ENCODE assay signal across 8 cellular contexts in genomic region chr10:73873163-73873842, GRCh38. TPM values are rescaled to one million over a fixed set of nuclear protein-coding genes. Genes with fewer than 3 reads are reported as not detected.
DNase-seq lines count a peak whose midpoint lies in the region; ATAC-seq, FAIRE-seq and TF ChIP-seq lines count a peak whose summit lies in the region.

No MANE protein-coding gene starts in this region.

- peaks cover 35% of the 10 kb centered on the region for H3K36me3 Mint-ChIP-seq in activated CD8-positive, alpha-beta T cell treated with anti-CD3 and anti-CD28 coated beads, Interleukin-2, amount 10 ng/mL, durations not matched to agents 7 days and 5 days (ENCODE audit: low read depth)

- H3K4me1 Mint-ChIP-seq in activated CD8-positive, alpha-beta T cell treated with anti-CD3 and anti-CD28 coated beads, Interleukin-2, amount 10 ng/mL, durations not matched to agents 7 days and 5 days (ENCODE audit: low read depth) = peaks cover 69% of the 10 kb centered on the region

- no peak for TF ChIP-seq POLR2A in spleen (IDR thresholded peaks at IDR 0.05)

- TF ChIP-seq CTCF in spleen (IDR thresholded peaks at IDR 0.05 in 8 of 11, conservative IDR thresholded peaks at IDR 0.05 in 3 of 11) = no peak

- H3K27me3 Mint-ChIP-seq in activated CD8-positive, alpha-beta T cell treated with anti-CD3 and anti-CD28 coated beads, Interleukin-2, amount 10 ng/mL, durations not matched to agents 7 days and 5 days (ENCODE audit: low read depth) = no peaks in the 10 kb centered on the region

- peak overlapping the region; percentile 69 for H3K27ac Mint-ChIP-seq in activated CD8-positive, alpha-beta T cell treated with anti-CD3 and anti-CD28 coated beads, Interleukin-2, amount 10 ng/mL, durations not matched to agents 7 days and 5 days

- H3K4me1 ChIP-seq in HUES48 (ENCODE audit: control insufficient read depth, insufficient read depth, low read length) (0 out of 2 replicates have a peak, but pooled peaks cover 7% of the 10 kb centered on the region), iPS-18a (ENCODE audit: control insufficient read depth, low read depth, low read length) (peaks cover 5% of the 10 kb centered on the region), spleen (peaks cover 20 to 73% (median 40%) of the 10 kb centered on the region in 6 donors)

- intact Hi-C loops in spleen (cut with DNase I; ENCODE audit: low total_unique reads) = no loop called here

- no peak for DNase-seq in activated CD8-positive, alpha-beta T cell treated with anti-CD3 and anti-CD28 coated beads, Interleukin-2, amount 10 ng/mL, durations not matched to agents 7 days and 5 days
- no peak for DNase-seq in spleen
- no peak for DNase-seq in NCI-H128 (lab: John Stamatoyannopoulos, UW; ENCODE audit: unreplicated experiment)
- no peak for DNase-seq in RCC 7860 (ENCODE audit: low spot score)
- DNase-seq in NCI-H82 (lab: John Stamatoyannopoulos, UW) = no peak
- no peak for DNase-seq in nucleus accumbens (lab: John Stamatoyannopoulos, UW)

- H3K4me3 ChIP-seq in HUES48 (ENCODE audit: low read depth, low read length) (peak overlapping the region; percentile 63), iPS-18a (ENCODE audit: low read length) (peak overlapping the region; percentile 53), spleen (peak overlapping the region; percentile 75 to 99 (median 97))

- H3K36me3 ChIP-seq in HUES48 (ENCODE audit: control insufficient read depth, insufficient read depth, low read length) = peaks cover 44% of the 10 kb centered on the region
- H3K36me3 ChIP-seq in iPS-18a (ENCODE audit: control insufficient read depth, low read depth, low read length) = peaks cover 25% of the 10 kb centered on the region
- H3K36me3 ChIP-seq in spleen = peaks cover 0 to 47% (median 15%) of the 10 kb centered on the region in 6 donors

- CTCF ChIA-PET in activated CD8-positive, alpha-beta T cell treated with anti-CD3 and anti-CD28 coated beads, Interleukin-2, amount 10 ng/mL, durations not matched to agents 7 days and 5 days (lab: Charles Lee) = interaction anchor here (1.1 to 8.2 kb wide), 3 partner anchors 12 to 25 kb away, joined by 3 to 431 read pairs (median 228); no protein-coding TSS in a partner anchor

- WGBS in spleen, 5 donors = 34 to 49% (median 40%) methylated on average over 18 to 32 of the region's 32 CpGs

- H3K9me3 ChIP-seq in HUES48 (ENCODE audit: control insufficient read depth, insufficient read depth, low read length) = no peaks in the 10 kb centered on the region
- H3K9me3 ChIP-seq in iPS-18a (ENCODE audit: control insufficient read depth, low read depth, low read length) = no peaks in the 10 kb centered on the region
- no peaks in the 10 kb centered on the region for H3K9me3 ChIP-seq in spleen

- H3K4me3 Mint-ChIP-seq in activated CD8-positive, alpha-beta T cell treated with anti-CD3 and anti-CD28 coated beads, Interleukin-2, amount 10 ng/mL, durations not matched to agents 7 days and 5 days = peak overlapping the region; percentile 80

- POLR2A ChIA-PET in activated CD8-positive, alpha-beta T cell treated with anti-CD3 and anti-CD28 coated beads, Interleukin-2, amount 10 ng/mL, durations not matched to agents 7 days and 5 days (lab: Charles Lee) = interaction anchor here (0.6 to 2.4 kb wide), 3 partner anchors 8 to 14 kb away, joined by 3 to 14 read pairs (median 8); no protein-coding TSS in a partner anchor

- no peaks in the 10 kb centered on the region; the same call in 1 of the 2 replicates for H3K27me3 ChIP-seq in HUES48 (ENCODE audit: control insufficient read depth, insufficient read depth, low read length)
- H3K27me3 ChIP-seq in iPS-18a (ENCODE audit: control insufficient read depth, insufficient read depth, low read length) = peaks cover 10% of the 10 kb centered on the region
- no peaks in the 10 kb centered on the region for H3K27me3 ChIP-seq in spleen (replicated peaks in 1 of 7)

- ATAC-seq in activated CD8-positive, alpha-beta T cell treated with anti-CD3 and anti-CD28 coated beads, Interleukin-2, amount 10 ng/mL, durations not matched to agents 7 days and 5 days = no peak

- H3K9me3 Mint-ChIP-seq in activated CD8-positive, alpha-beta T cell treated with anti-CD3 and anti-CD28 coated beads, Interleukin-2, amount 10 ng/mL, durations not matched to agents 7 days and 5 days (ENCODE audit: insufficient read depth) = no peaks in the 10 kb centered on the region

- no peak overlapping the region for H3K27ac ChIP-seq in HUES48 (ENCODE audit: low read depth, low read length)
- H3K27ac ChIP-seq in iPS-18a (ENCODE audit: low read length) = no peak overlapping the region
- peak overlapping the region in 6 of 8 donors; percentile 67 to 91 (median 88) for H3K27ac ChIP-seq in spleen

- H3K9ac ChIP-seq in HUES48 (ENCODE audit: low read depth, low read length) (no peak overlapping the region), iPS-18a (ENCODE audit: low read length) (no peak overlapping the region)

- FAIRE-seq in RCC 7860 (lab: Jason Lieb, UNC) = no peak

RNA-seq across cellular contexts. Expression of gene CAMK2G, which starts 1.1 kb away (rescaled TPM):
- total RNA-seq in activated CD8-positive, alpha-beta T cell treated with anti-CD3 and anti-CD28 coated beads, Interleukin-2, amount 10 ng/mL, durations not matched to agents 7 days and 5 days = 10 to 100 TPM; 43.2 to 48.4 TPM
- total RNA-seq in spleen = 10 to 100 TPM; 32.7 to 55.2 (median 45.8) TPM
- 10 to 100 TPM; 10.4 to 18.0 (median 17.1) TPM for polyA plus RNA-seq in spleen

RNA-seq across cellular contexts. Expression of gene PLAU, which starts 37.6 kb away (rescaled TPM):
- 1 to 10 TPM; 1.1 to 1.6 TPM for total RNA-seq in activated CD8-positive, alpha-beta T cell treated with anti-CD3 and anti-CD28 coated beads, Interleukin-2, amount 10 ng/mL, durations not matched to agents 7 days and 5 days
- 10 to 100 TPM; 19.1 to 95.0 (median 40.7) TPM for total RNA-seq in spleen
- polyA plus RNA-seq in spleen = 10 to 100 TPM in 2 of 3 donors, 1 to 10 TPM in 1; 9.6 to 18.3 (median 16.8) TPM

Comparison
In these comparisons a context has a peak if more than half of its experiments do, and no peak if none do; other contexts are left out.
1. H3K27ac ChIP-seq: peak in spleen (6 of 8); none in HUES48 (single experiment) and iPS-18a (single experiment).
2. RNA of gene PLAU, which starts 37.6 kb away (total RNA-seq): 19.1 to 95.0 TPM in spleen; 1.1 to 1.6 TPM in activated CD8-positive, alpha-beta T cell treated with anti-CD3 and anti-CD28 coated beads, Interleukin-2, amount 10 ng/mL, durations not matched to agents 7 days and 5 days; every median in the first group is over 4 times any median in the second.
3. Peak in every context shown above with its lines, with median percentiles within 50 percentile points of each other: H3K4me3 ChIP-seq.